Comparison of ENCODE assay signal across 1 cellular context in genomic region chrX:133933316-133933715, GRCh38.
TF ChIP-seq lines count a peak whose summit lies in the region.

No MANE protein-coding gene starts in this region.

TF ChIP-seq in A549, 52 proteins besides CTCF, POLR2A, EP300 and RAD21 (continued from another document):
- no peak for TF ChIP-seq REST (IDR thresholded peaks at IDR 0.05)
- no peak for TF ChIP-seq FOSL2 (IDR thresholded peaks at IDR 0.05)
- TF ChIP-seq FOSL2 (CRISPR knock-in tag; IDR thresholded peaks at IDR 0.05), result no peak
